ENCODE assay signal across 14 cellular contexts in genomic region chr16:67780847-67781547, GRCh38. TPM values are rescaled to one million over a fixed set of nuclear protein-coding genes. Genes with fewer than 3 reads are reported as not detected.
DNase-seq lines count a peak whose midpoint lies in the region; ATAC-seq, FAIRE-seq and TF ChIP-seq lines count a peak whose summit lies in the region.
"Had no signal": no experiment of that assay in that cellular context is flagged by ENCODE, and none has a peak within 500 bp of the region (broad histone marks: within the 10 kb centered on the region; RNA-seq: fewer than 3 reads in every experiment).

No MANE protein-coding gene starts in this region.

- H3K27me3 Mint-ChIP-seq in activated naive CD4-positive, alpha-beta T cell treated with anti-CD3 and anti-CD28 coated beads for 36 hours (ENCODE audit: low read depth), result no peaks in the 10 kb centered on the region
- H3K27me3 Mint-ChIP-seq in stimulated activated naive CD8-positive, alpha-beta T cell treated with anti-CD3 and anti-CD28 coated beads, Interleukin-15, amount 100 ng/mL, for 72 hours, result no peaks in the 10 kb centered on the region

- peaks cover 28% of the 10 kb centered on the region for H3K4me1 Mint-ChIP-seq in activated naive CD4-positive, alpha-beta T cell treated with anti-CD3 and anti-CD28 coated beads for 36 hours (ENCODE audit: low read depth)
- peaks cover 41% of the 10 kb centered on the region for H3K4me1 Mint-ChIP-seq in stimulated activated naive CD8-positive, alpha-beta T cell treated with anti-CD3 and anti-CD28 coated beads, Interleukin-15, amount 100 ng/mL, for 72 hours

- H3K9ac ChIP-seq in keratinocyte (ENCODE audit: control insufficient read depth, extremely low read depth, insufficient read depth, low read length), result no peak overlapping the region

- dilution Hi-C loops in keratinocyte (cut with MboI; ENCODE audit: extremely low pct_ligation_motif_present, low sequenced_read_pairs), result no loop called here

- peak overlapping the region; percentile 58; the same call in 1 of the 2 replicates for H3K27ac ChIP-seq in VCaP
- peak overlapping the region; percentile 81 for H3K27ac ChIP-seq in keratinocyte (ENCODE audit: control insufficient read depth, insufficient read depth, low read length)
- H3K27ac ChIP-seq: dorsolateral prefrontal cortex, SJCRH30, testis had no signal

- no peaks in the 10 kb centered on the region for H3K9me3 ChIP-seq in keratinocyte (ENCODE audit: control insufficient read depth, low read depth, low read length)
- H3K9me3 ChIP-seq: SJCRH30, spleen, testis had no signal

- no peaks in the 10 kb centered on the region for H3K9me3 Mint-ChIP-seq in activated naive CD4-positive, alpha-beta T cell treated with anti-CD3 and anti-CD28 coated beads for 36 hours
- no peaks in the 10 kb centered on the region for H3K9me3 Mint-ChIP-seq in stimulated activated naive CD8-positive, alpha-beta T cell treated with anti-CD3 and anti-CD28 coated beads, Interleukin-15, amount 100 ng/mL, for 72 hours
- H3K9me3 Mint-ChIP-seq: activated T-cell treated with anti-CD3 and anti-CD28 coated beads, Interleukin-2, amount 50 U/mL, for 4 hours had no signal

- H3K9me1 ChIP-seq in keratinocyte (ENCODE audit: control insufficient read depth, extremely low read depth, insufficient read depth, low read length), result no peaks in the 10 kb centered on the region

- TF ChIP-seq CTCF in VCaP (conservative IDR thresholded peaks at IDR 0.05), result no peak
- TF ChIP-seq CTCF in keratinocyte (optimal IDR thresholded peaks at IDR 0.05 in 1 of 3, IDR thresholded peaks at IDR 0.05 in 1 of 3, conservative IDR thresholded peaks at IDR 0.05 in 1 of 3; ENCODE audit: extremely low read depth in 1 of 3, insufficient read depth in 2 of 3, low read length in 3 of 3), result no peak

- H3K4me3 ChIP-seq in keratinocyte (ENCODE audit: control insufficient read depth in 2 of 3, extremely low read depth in 1 of 3, insufficient read depth in 2 of 3, low read depth in 1 of 3, low read length in 3 of 3), result no peak overlapping the region
- H3K4me3 ChIP-seq: dorsolateral prefrontal cortex, SJCRH30, spleen, testis had no signal

- CTCF ChIA-PET in activated naive CD4-positive, alpha-beta T cell treated with anti-CD3 and anti-CD28 coated beads for 36 hours (lab: Charles Lee), result interaction anchor here (1.7 to 5.1 kb wide), 2 partner anchors 35 to 113 kb away, joined by 4 to 23 read pairs; no protein-coding TSS in a partner anchor

- peaks cover 2 to 5% of the 10 kb centered on the region in 2 experiments for H3K36me3 ChIP-seq in keratinocyte (ENCODE audit: control insufficient read depth in 2 of 2, extremely low read depth in 1 of 2, insufficient read depth in 2 of 2, low read length in 2 of 2)
- H3K36me3 ChIP-seq: SJCRH30 had no signal

- intact Hi-C loops in activated naive CD4-positive, alpha-beta T cell treated with anti-CD3 and anti-CD28 coated beads for 36 hours (cut with micrococcal nuclease), result no loop called here
- intact Hi-C loops in posterior vena cava (cut with DNase I), result no loop called here

- H3K4me3 Mint-ChIP-seq in activated naive CD4-positive, alpha-beta T cell treated with anti-CD3 and anti-CD28 coated beads for 36 hours, result no peak overlapping the region
- H3K4me3 Mint-ChIP-seq in stimulated activated naive CD8-positive, alpha-beta T cell treated with anti-CD3 and anti-CD28 coated beads, Interleukin-15, amount 100 ng/mL, for 72 hours, result no peak overlapping the region
- H3K4me3 Mint-ChIP-seq: activated T-cell treated with anti-CD3 and anti-CD28 coated beads, Interleukin-2, amount 50 U/mL, for 4 hours had no signal

- H3K4me1 ChIP-seq in keratinocyte (ENCODE audit: control insufficient read depth, extremely low read depth, insufficient read depth, low read length), result peaks cover 30% of the 10 kb centered on the region
- H3K4me1 ChIP-seq: SJCRH30, testis had no signal

- no peak for DNase-seq in activated naive CD4-positive, alpha-beta T cell treated with anti-CD3 and anti-CD28 coated beads for 36 hours
- DNase-seq in activated naive CD4-positive, alpha-beta T cell treated with Interleukin-2 at 50 U/mL for 16 hours, result no peak
- no peak for DNase-seq in keratinocyte (ENCODE audit: low read depth, low spot score)
- no peak for DNase-seq in stimulated activated naive CD8-positive, alpha-beta T cell treated with anti-CD3 and anti-CD28 coated beads, Interleukin-15, amount 100 ng/mL, for 72 hours
- no peak for DNase-seq in posterior vena cava (ENCODE audit: low spot score)
- DNase-seq: activated T-cell treated with anti-CD3 and anti-CD28 coated beads, Interleukin-2, amount 50 U/mL, for 4 hours; dorsolateral prefrontal cortex; NCI-H2081 treated with DMSO at 0.1 percent for 48 hours; SJCRH30; spleen; testis had no signal

- H3K36me3 Mint-ChIP-seq in activated naive CD4-positive, alpha-beta T cell treated with anti-CD3 and anti-CD28 coated beads for 36 hours (ENCODE audit: low read depth), result peaks cover 1% of the 10 kb centered on the region

- peak overlapping the region; percentile 67 for H3K27ac Mint-ChIP-seq in activated naive CD4-positive, alpha-beta T cell treated with anti-CD3 and anti-CD28 coated beads for 36 hours
- peak overlapping the region; percentile 57 to 63 for H3K27ac Mint-ChIP-seq in stimulated activated naive CD8-positive, alpha-beta T cell treated with anti-CD3 and anti-CD28 coated beads, Interleukin-15, amount 100 ng/mL, for 72 hours

- peak overlapping the region; percentile 23 for H3K4me2 ChIP-seq in keratinocyte (ENCODE audit: control insufficient read depth, extremely low read depth, insufficient read depth, low read depth, low read length)

- no peak overlapping the region for H2AFZ ChIP-seq in keratinocyte (ENCODE audit: control insufficient read depth, low read length)

- ATAC-seq in stimulated activated naive CD8-positive, alpha-beta T cell treated with anti-CD3 and anti-CD28 coated beads, Interleukin-15, amount 100 ng/mL, for 72 hours, result peak; percentile 18
- ATAC-seq in GM21529 (IDR thresholded peaks at IDR 0.05; ENCODE audit: unreplicated experiment) (no peak), HG02759 (IDR thresholded peaks at IDR 0.05; ENCODE audit: unreplicated experiment) (no peak)

- H3K79me2 ChIP-seq in keratinocyte (ENCODE audit: control insufficient read depth, insufficient read depth, low read length), result peaks cover 17% of the 10 kb centered on the region

- peaks cover 2% of the 10 kb centered on the region for H4K20me1 ChIP-seq in keratinocyte (ENCODE audit: control insufficient read depth, extremely low read depth, insufficient read depth, low read length)

- H3K27me3 ChIP-seq in keratinocyte (ENCODE audit: control insufficient read depth, extremely low read depth, insufficient read depth, low read length), result no peaks in the 10 kb centered on the region
- H3K27me3 ChIP-seq: dorsolateral prefrontal cortex, SJCRH30, spleen, testis had no signal

- no peak for FAIRE-seq in keratinocyte (lab: Jason Lieb, UNC)

RNA-seq across cellular contexts. Expression of gene RANBP10, which starts 25.4 kb away (rescaled TPM):
- 10 to 100 TPM; 12.4 to 16.1 TPM for total RNA-seq in activated naive CD4-positive, alpha-beta T cell treated with anti-CD3 and anti-CD28 coated beads for 36 hours
- 9.3 to 9.9 TPM (median 9.5 TPM) in 3 replicates for polyA plus RNA-seq in keratinocyte
- 3.6 TPM for polyA plus RNA-seq in keratinocyte (2011; ENCODE audit: low read depth)
- 8.7 and 9.8 TPM in 2 replicates for polyA plus RNA-seq in keratinocyte (2011; cell fraction: cytosol; rRNA removed)
- 21.9 and 24.8 TPM in 2 replicates for polyA plus RNA-seq in keratinocyte (2011; cell fraction: nucleus; rRNA removed)
- polyA plus RNA-seq in keratinocyte (2012; ENCODE audit: low replicate concordance), result 9.1 and 9.4 TPM in 2 replicates
- polyA minus RNA-seq in keratinocyte, result 11.2 to 29.6 TPM (median 15.6 TPM) in 3 replicates
- polyA minus RNA-seq in keratinocyte (2011; cell fraction: cytosol; rRNA and poly(A)+ RNA removed), result 5.6 TPM
- 9.1 and 14.0 TPM in 2 replicates for polyA minus RNA-seq in keratinocyte (2011; cell fraction: nucleus; rRNA and poly(A)+ RNA removed)
- 10 to 100 TPM; 11.8 to 13.8 TPM for total RNA-seq in posterior vena cava

RNA-seq across cellular contexts. Expression of gene TSNAXIP1, which starts 25.7 kb away (rescaled TPM):
- total RNA-seq in activated naive CD4-positive, alpha-beta T cell treated with anti-CD3 and anti-CD28 coated beads for 36 hours, result under 1 TPM; 0.35 to 0.50 TPM
- 0.43 to 1.5 TPM (median 0.54 TPM) in 3 replicates for polyA plus RNA-seq in keratinocyte
- 0.42 TPM for polyA plus RNA-seq in keratinocyte (2011; ENCODE audit: low read depth)
- polyA plus RNA-seq in keratinocyte (2011; cell fraction: cytosol; rRNA removed), result 0.13 and 0.16 TPM in 2 replicates
- polyA plus RNA-seq in keratinocyte (2011; cell fraction: nucleus; rRNA removed), result 4.0 and 4.6 TPM in 2 replicates
- 0.25 and 0.39 TPM in 2 replicates for polyA plus RNA-seq in keratinocyte (2012; ENCODE audit: low replicate concordance)
- polyA minus RNA-seq in keratinocyte, result 0.35 to 0.86 TPM in 2 of 3 replicates, not detected in the other
- not detected for polyA minus RNA-seq in keratinocyte (2011; cell fraction: cytosol; rRNA and poly(A)+ RNA removed)
- 1.2 TPM in 1 of 2 replicates, not detected in the other for polyA minus RNA-seq in keratinocyte (2011; cell fraction: nucleus; rRNA and poly(A)+ RNA removed)
- total RNA-seq in posterior vena cava, result under 1 TPM; 0.37 to 0.52 TPM
